1 cellular context compared by ENCODE assay signal in the genomic region with DNA sequence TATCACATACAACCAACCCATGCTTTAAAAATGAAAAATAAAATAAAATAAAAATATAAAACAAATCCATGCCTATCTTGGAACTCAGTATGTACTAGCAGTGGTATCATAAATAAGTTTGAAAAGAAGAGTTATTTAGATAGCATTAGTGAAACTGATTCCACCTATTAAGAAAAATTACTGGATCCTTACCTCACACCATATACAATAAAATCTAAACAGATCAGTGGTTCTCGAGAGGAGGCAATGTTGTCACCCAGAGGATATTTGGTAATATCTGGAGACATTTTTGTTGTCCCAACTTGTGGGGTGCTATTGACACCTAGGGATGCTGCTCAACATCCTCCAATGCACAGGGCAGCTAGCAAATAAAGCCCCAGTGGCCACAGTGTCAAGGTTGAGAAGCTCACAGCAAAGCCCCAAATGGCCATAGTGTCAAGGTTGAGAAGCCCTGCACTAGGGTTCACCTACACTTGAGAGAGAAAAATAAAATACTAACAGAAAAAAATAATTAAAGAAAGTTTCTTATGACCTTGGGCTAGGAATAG.
A peak's percentile ranks its signal among the peaks of the same experiment; 100 is the strongest.
TF ChIP-seq lines count a peak whose summit lies in the region.

No MANE protein-coding gene starts in this region.

TF ChIP-seq in K562, 482 proteins besides CTCF, POLR2A, EP300 and RAD21:
- peak in 1 of 2 experiments; percentile 52; a peak in 2 of 4 replicates for TF ChIP-seq TRIM24 (IDR thresholded peaks at IDR 0.05)
- TF ChIP-seq, protein P1, sequence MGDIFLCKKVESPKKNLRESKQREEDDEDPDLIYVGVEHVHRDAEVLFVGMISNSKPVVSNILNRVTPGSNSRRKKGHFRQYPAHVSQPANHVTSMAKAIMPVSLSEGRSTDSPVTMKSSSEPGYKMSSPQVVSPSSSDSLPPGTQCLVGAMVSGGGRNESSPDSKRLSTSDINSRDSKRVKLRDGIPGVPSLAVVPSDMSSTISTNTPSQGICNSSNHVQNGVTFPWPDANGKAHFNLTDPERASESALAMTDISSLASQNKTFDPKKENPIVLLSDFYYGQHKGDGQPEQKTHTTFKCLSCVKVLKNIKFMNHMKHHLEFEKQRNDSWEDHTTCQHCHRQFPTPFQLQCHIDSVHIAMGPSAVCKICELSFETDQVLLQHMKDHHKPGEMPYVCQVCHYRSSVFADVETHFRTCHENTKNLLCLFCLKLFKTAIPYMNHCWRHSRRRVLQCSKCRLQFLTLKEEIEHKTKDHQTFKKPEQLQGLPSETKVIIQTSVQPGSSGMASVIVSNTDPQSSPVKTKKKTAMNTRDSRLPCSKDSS (IDR thresholded peaks at IDR 0.05; ENCODE audit: low read depth, partially characterized antibody): peak; percentile 61
- TF ChIP-seq TRIM28 (IDR thresholded peaks at IDR 0.05): 0 out of 2 replicates have a peak, but pooled peaks have one; percentile 46
- peak in 1 of 2 experiments; percentile 78; a peak in 2 of 3 replicates for TF ChIP-seq CBX3 (IDR thresholded peaks at IDR 0.05; ENCODE audit: borderline replicate concordance in 1 of 2, low read length in 2 of 2)
- no peak for TF ChIP-seq ADNP (tag; IDR thresholded peaks at IDR 0.05)
